27 cellular contexts compared by ENCODE assay signal in genomic region chr3:77190281-77190841, GRCh38.
A peak's percentile ranks its signal among the peaks of the same experiment; 100 is the strongest.
DNase-seq lines count a peak whose midpoint lies in the region; ATAC-seq, FAIRE-seq and TF ChIP-seq lines count a peak whose summit lies in the region.
"Had no signal": no experiment of that assay in that cellular context is flagged by ENCODE, and none has a peak within 500 bp of the region (broad histone marks: within the 10 kb centered on the region; RNA-seq: fewer than 3 reads in every experiment).

No MANE protein-coding gene starts in this region.

- H3K4me1 ChIP-seq in HAP-1: peaks cover 50% of the 10 kb centered on the region
- H3K4me1 ChIP-seq: breast epithelium had no signal

- H3K9me3 Mint-ChIP-seq in nephron: no peaks in the 10 kb centered on the region
- peaks cover 2% of the 10 kb centered on the region for H3K9me3 Mint-ChIP-seq in activated naive CD8-positive, alpha-beta T cell treated with anti-CD3 and anti-CD28 coated beads for 36 hours
- H3K9me3 Mint-ChIP-seq: endodermal cell had no signal

- H3K27me3 Mint-ChIP-seq in nephron (ENCODE audit: low read depth): no peaks in the 10 kb centered on the region
- no peaks in the 10 kb centered on the region for H3K27me3 Mint-ChIP-seq in activated naive CD8-positive, alpha-beta T cell treated with anti-CD3 and anti-CD28 coated beads for 36 hours
- H3K27me3 Mint-ChIP-seq: activated T-cell treated with anti-CD3 and anti-CD28 coated beads, Interleukin-2, amount 50 U/mL, for 24 hours; B cell had no signal

- in situ Hi-C loops in HAP-1 (cut with MboI; ENCODE audit: low sequenced_read_pairs): no loop called here
- in situ Hi-C loops in SK-MEL-5 (cut with HindIII; ENCODE audit: low pct_unique_long_range_greater_than_20kb, low sequenced_read_pairs): no loop called here

- peak; percentile 99 for FAIRE-seq in endometrium (lab: Jason Lieb, UNC)

- DNase-seq in HAP-1 (ENCODE audit: low spot score in 2 of 2) (peak; percentile 37 to 96), SK-MEL-5 (ENCODE audit: low read depth, low spot score) (peak; percentile 41), NCI-H446 treated with DMSO at 0.1 percent for 48 hours (lab: John Stamatoyannopoulos, UW) (no peak)
- no peak for DNase-seq in activated naive CD8-positive, alpha-beta T cell treated with anti-CD3 and anti-CD28 coated beads for 36 hours
- DNase-seq: activated CD4-positive, alpha-beta T cell treated with anti-CD3 and anti-CD28 coated beads for 48 hours; activated gamma-delta T cell treated with Interleukin-2 at 50 U/mL for 16 hours; activated T-cell treated with anti-CD3 and anti-CD28 coated beads, Interleukin-2, amount 50 U/mL, for 24 hours; cortex of kidney; endodermal cell; foreskin melanocyte; MG63; natural killer cell; NCI-H2029; NCI-H526; SK-N-SH; stimulated activated naive CD8-positive, alpha-beta T cell treated with anti-CD3 and anti-CD28 coated beads, Interleukin-15, Interleukin-2, amounts not matched to agents 100 U/mL and 50 U/mL, for 24 hours; tibial artery had no signal

- TF ChIP-seq CTCF in nephron (IDR thresholded peaks at IDR 0.05; ENCODE audit: unreplicated experiment in 3 of 3): no peak

- H3K27ac Mint-ChIP-seq in nephron: peak overlapping the region; percentile 71 to 90 (median 75)
- no peak overlapping the region for H3K27ac Mint-ChIP-seq in activated naive CD8-positive, alpha-beta T cell treated with anti-CD3 and anti-CD28 coated beads for 36 hours
- H3K27ac Mint-ChIP-seq: activated T-cell treated with anti-CD3 and anti-CD28 coated beads, Interleukin-2, amount 50 U/mL, for 24 hours; B cell; endodermal cell; natural killer cell; T-helper 2 cell treated with Interferon-gamma antibody and Interleukin-4, amounts not matched to agents 5 μg/mL and 100 μg/mL, for 36 hours had no signal

- no peaks in the 10 kb centered on the region for H3K27me3 ChIP-seq in HAP-1 (ENCODE audit: low read depth)
- H3K27me3 ChIP-seq: breast epithelium, esophagus muscularis mucosa, MG63, tibial artery had no signal

- no peaks in the 10 kb centered on the region for H3K36me3 Mint-ChIP-seq in nephron (ENCODE audit: low read depth)
- H3K36me3 Mint-ChIP-seq in activated naive CD8-positive, alpha-beta T cell treated with anti-CD3 and anti-CD28 coated beads for 36 hours: no peaks in the 10 kb centered on the region
- H3K36me3 Mint-ChIP-seq: natural killer cell had no signal

- H3K4me3 Mint-ChIP-seq in nephron: peak overlapping the region in 2 of 3 experiments; percentile 46 to 60
- no peak overlapping the region for H3K4me3 Mint-ChIP-seq in activated naive CD8-positive, alpha-beta T cell treated with anti-CD3 and anti-CD28 coated beads for 36 hours
- H3K4me3 Mint-ChIP-seq: activated T-cell treated with anti-CD3 and anti-CD28 coated beads, Interleukin-2, amount 50 U/mL, for 24 hours; B cell; endodermal cell; natural killer cell; T-helper 2 cell treated with Interferon-gamma antibody and Interleukin-4, amounts not matched to agents 5 μg/mL and 100 μg/mL, for 36 hours had no signal

- no peak overlapping the region for H3K4me3 ChIP-seq in HAP-1
- H3K4me3 ChIP-seq: breast epithelium, esophagus muscularis mucosa, MG63, skin epidermis, tibial artery had no signal

- ATAC-seq in SK-N-SH treated with all-trans-retinoic acid at 6 μM for 48 hours: no peak
- no peak for ATAC-seq in HG03196 (IDR thresholded peaks at IDR 0.05; ENCODE audit: unreplicated experiment)
- ATAC-seq: left lobe of liver; natural killer cell; stimulated activated naive CD8-positive, alpha-beta T cell treated with anti-CD3 and anti-CD28 coated beads, Interleukin-15, Interleukin-2, amounts not matched to agents 100 U/mL and 50 U/mL, for 24 hours had no signal

- no peaks in the 10 kb centered on the region for H3K9me3 ChIP-seq in HAP-1
- H3K9me3 ChIP-seq: breast epithelium, esophagus muscularis mucosa, MG63, SK-N-SH, tibial artery had no signal

- no peaks in the 10 kb centered on the region for H3K36me3 ChIP-seq in HAP-1 (replicated peaks)
- H3K36me3 ChIP-seq: breast epithelium, esophagus muscularis mucosa, MG63, tibial artery had no signal

- H3K4me1 Mint-ChIP-seq in nephron: peaks cover 32% of the 10 kb centered on the region
- no peaks in the 10 kb centered on the region for H3K4me1 Mint-ChIP-seq in activated naive CD8-positive, alpha-beta T cell treated with anti-CD3 and anti-CD28 coated beads for 36 hours
- H3K4me1 Mint-ChIP-seq: B cell, natural killer cell had no signal

TF ChIP-seq in SK-N-SH treated with all-trans-retinoic acid at 6 μM for 48 hours, 23 proteins besides CTCF, POLR2A, EP300 and RAD21:
- TF ChIP-seq GLIS3 (CRISPR knock-in tag; IDR thresholded peaks at IDR 0.05) (no peak), ZNF70 (CRISPR knock-in tag; IDR thresholded peaks at IDR 0.05) (no peak), ZNF565 (CRISPR knock-in tag; conservative IDR thresholded peaks at IDR 0.05; ENCODE audit: low read depth) (no peak), ZC3H10 (CRISPR knock-in tag; IDR thresholded peaks at IDR 0.05) (no peak), ISL1 (CRISPR knock-in tag; IDR thresholded peaks at IDR 0.05) (no peak)
- TF ChIP-seq, protein P1, sequence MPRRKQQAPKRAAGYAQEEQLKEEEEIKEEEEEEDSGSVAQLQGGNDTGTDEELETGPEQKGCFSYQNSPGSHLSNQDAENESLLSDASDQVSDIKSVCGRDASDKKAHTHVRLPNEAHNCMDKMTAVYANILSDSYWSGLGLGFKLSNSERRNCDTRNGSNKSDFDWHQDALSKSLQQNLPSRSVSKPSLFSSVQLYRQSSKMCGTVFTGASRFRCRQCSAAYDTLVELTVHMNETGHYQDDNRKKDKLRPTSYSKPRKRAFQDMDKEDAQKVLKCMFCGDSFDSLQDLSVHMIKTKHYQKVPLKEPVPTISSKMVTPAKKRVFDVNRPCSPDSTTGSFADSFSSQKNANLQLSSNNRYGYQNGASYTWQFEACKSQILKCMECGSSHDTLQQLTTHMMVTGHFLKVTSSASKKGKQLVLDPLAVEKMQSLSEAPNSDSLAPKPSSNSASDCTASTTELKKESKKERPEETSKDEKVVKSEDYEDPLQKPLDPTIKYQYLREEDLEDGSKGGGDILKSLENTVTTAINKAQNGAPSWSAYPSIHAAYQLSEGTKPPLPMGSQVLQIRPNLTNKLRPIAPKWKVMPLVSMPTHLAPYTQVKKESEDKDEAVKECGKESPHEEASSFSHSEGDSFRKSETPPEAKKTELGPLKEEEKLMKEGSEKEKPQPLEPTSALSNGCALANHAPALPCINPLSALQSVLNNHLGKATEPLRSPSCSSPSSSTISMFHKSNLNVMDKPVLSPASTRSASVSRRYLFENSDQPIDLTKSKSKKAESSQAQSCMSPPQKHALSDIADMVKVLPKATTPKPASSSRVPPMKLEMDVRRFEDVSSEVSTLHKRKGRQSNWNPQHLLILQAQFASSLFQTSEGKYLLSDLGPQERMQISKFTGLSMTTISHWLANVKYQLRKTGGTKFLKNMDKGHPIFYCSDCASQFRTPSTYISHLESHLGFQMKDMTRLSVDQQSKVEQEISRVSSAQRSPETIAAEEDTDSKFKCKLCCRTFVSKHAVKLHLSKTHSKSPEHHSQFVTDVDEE (CRISPR knock-in tag; IDR thresholded peaks at IDR 0.05): no peak
- TF ChIP-seq, protein P2, sequence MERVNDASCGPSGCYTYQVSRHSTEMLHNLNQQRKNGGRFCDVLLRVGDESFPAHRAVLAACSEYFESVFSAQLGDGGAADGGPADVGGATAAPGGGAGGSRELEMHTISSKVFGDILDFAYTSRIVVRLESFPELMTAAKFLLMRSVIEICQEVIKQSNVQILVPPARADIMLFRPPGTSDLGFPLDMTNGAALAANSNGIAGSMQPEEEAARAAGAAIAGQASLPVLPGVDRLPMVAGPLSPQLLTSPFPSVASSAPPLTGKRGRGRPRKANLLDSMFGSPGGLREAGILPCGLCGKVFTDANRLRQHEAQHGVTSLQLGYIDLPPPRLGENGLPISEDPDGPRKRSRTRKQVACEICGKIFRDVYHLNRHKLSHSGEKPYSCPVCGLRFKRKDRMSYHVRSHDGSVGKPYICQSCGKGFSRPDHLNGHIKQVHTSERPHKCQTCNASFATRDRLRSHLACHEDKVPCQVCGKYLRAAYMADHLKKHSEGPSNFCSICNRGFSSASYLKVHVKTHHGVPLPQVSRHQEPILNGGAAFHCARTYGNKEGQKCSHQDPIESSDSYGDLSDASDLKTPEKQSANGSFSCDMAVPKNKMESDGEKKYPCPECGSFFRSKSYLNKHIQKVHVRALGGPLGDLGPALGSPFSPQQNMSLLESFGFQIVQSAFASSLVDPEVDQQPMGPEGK (CRISPR knock-in tag; IDR thresholded peaks at IDR 0.05; ENCODE audit: borderline replicate concordance): no peak

Comparison
In these comparisons a context has a peak if more than half of its experiments do, and no peak if none do; other contexts are left out.
1. DNase-seq: peak in HAP-1 (2 of 2) and SK-MEL-5 (single experiment); none in NCI-H446 treated with DMSO at 0.1 percent for 48 hours (single experiment) and activated naive CD8-positive, alpha-beta T cell treated with anti-CD3 and anti-CD28 coated beads for 36 hours (single experiment).